In the genomic region with DNA sequence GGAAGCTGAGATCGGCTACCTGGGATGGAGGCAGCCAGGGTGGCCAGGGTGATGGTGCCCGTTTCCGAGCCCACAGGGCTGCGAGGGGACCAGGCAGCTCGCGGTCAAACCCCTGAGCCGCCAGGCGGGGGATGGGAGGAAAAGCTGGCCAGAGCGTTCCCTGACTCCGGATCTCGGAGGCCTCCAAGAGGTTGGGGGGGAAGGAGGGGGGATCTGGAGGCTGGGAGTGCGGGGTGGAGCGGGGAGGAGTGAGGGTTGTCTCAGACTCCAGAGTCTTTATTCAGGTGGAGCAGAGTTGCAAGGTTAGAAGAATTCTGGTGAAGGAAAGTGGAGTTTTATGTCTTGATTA, we compare ENCODE assay signal across 19 cellular contexts. TPM values are rescaled to one million over a fixed set of nuclear protein-coding genes. Genes with fewer than 3 reads are reported as not detected.
A peak's percentile ranks its signal among the peaks of the same experiment; 100 is the strongest.
DNase-seq lines count a peak whose midpoint lies in the region; ATAC-seq and TF ChIP-seq lines count a peak whose summit lies in the region.
"Had no signal": no experiment of that assay in that cellular context is flagged by ENCODE, and none has a peak within 500 bp of the region (broad histone marks: within the 10 kb centered on the region; RNA-seq: fewer than 3 reads in every experiment).

No MANE protein-coding gene starts in this region.

- no peaks in the 10 kb centered on the region for H3K36me3 Mint-ChIP-seq in neural crest cell (ENCODE audit: low read depth)

- DNase-seq in H7 (peak; percentile 87), astrocyte of the cerebellum (ENCODE audit: low read depth) (no peak), hepatocyte (ENCODE audit: low spot score) (peak; percentile 17), neural crest cell (ENCODE audit: low read depth, low spot score) (no peak), NCI-H510A (lab: John Stamatoyannopoulos, UW) (no peak), PC-3 (no peak), mesenteric fat pad (ENCODE audit: low spot score) (no peak)
- DNase-seq: activated CD4-positive, alpha-beta T cell treated with anti-CD3 and anti-CD28 coated beads for 4 hours; activated naive CD4-positive, alpha-beta T cell treated with anti-CD3 and anti-CD28 coated beads for 36 hours; effector CD4-positive, alpha-beta T cell; NCI-H1694 treated with DMSO at 0.1 percent for 48 hours; NCI-H510A treated with DMSO at 0.1 percent for 48 hours; right lobe of liver; stimulated activated CD4-positive, alpha-beta T cell treated with anti-CD3 and anti-CD28 coated beads, Interleukin-2, amount 100 ng/mL, for 48 hours had no signal

- peaks cover 65% of the 10 kb centered on the region for H3K27me3 ChIP-seq in H7 (ENCODE audit: control insufficient read depth, insufficient read depth, low read length)
- H3K27me3 ChIP-seq in hepatocyte, result peaks cover 67% of the 10 kb centered on the region
- H3K27me3 ChIP-seq in PC-3 (ENCODE audit: low read length), result peaks cover 50% of the 10 kb centered on the region

- no peak overlapping the region for H3K27ac Mint-ChIP-seq in neural crest cell (ENCODE audit: unreplicated experiment)
- H3K27ac Mint-ChIP-seq: activated naive CD4-positive, alpha-beta T cell treated with anti-CD3 and anti-CD28 coated beads for 36 hours had no signal

- no peak for ATAC-seq in HG02610 (IDR thresholded peaks at IDR 0.05; ENCODE audit: unreplicated experiment)
- ATAC-seq in PC-3, result no peak
- ATAC-seq: right lobe of liver had no signal

- peak overlapping the region; percentile 66 for H3K4me3 ChIP-seq in H7 (ENCODE audit: insufficient read depth, low read depth, low read length)
- peak overlapping the region; percentile 49 for H3K4me3 ChIP-seq in astrocyte of the cerebellum (ENCODE audit: low read depth, low read length)
- H3K4me3 ChIP-seq in hepatocyte, result no peak overlapping the region
- no peak overlapping the region for H3K4me3 ChIP-seq in PC-3 (ENCODE audit: low read length)
- H3K4me3 ChIP-seq: right lobe of liver had no signal

- H3K27ac ChIP-seq in hepatocyte (no peak overlapping the region), PC-3 (ENCODE audit: low read length) (no peak overlapping the region)
- H3K27ac ChIP-seq: neutrophil, right lobe of liver had no signal

- no peaks in the 10 kb centered on the region for H3F3A ChIP-seq in PC-3 (ENCODE audit: low read length, unreplicated experiment)

- in situ Hi-C loops in astrocyte of the cerebellum (cut with HindIII; ENCODE audit: low sequenced_read_pairs), result loop anchor here (25.0 kb wide), 1 partner anchor 127 kb away; no protein-coding TSS in a partner anchor

- intact Hi-C loops in PC-3 (cut with micrococcal nuclease), result no loop called here

- H3K36me3 ChIP-seq in H7 (replicated peaks; ENCODE audit: control insufficient read depth, insufficient read depth, low read length), result no peaks in the 10 kb centered on the region
- no peaks in the 10 kb centered on the region for H3K36me3 ChIP-seq in hepatocyte (replicated peaks; ENCODE audit: insufficient read depth, low read depth)
- no peaks in the 10 kb centered on the region for H3K36me3 ChIP-seq in PC-3 (ENCODE audit: low read depth, low read length)
- H3K36me3 ChIP-seq: neutrophil, right lobe of liver had no signal

- POLR2A ChIA-PET in PC-3 (lab: Charles Lee; ENCODE audit: unreplicated experiment), result no interaction called here

- H3K9me2 ChIP-seq in hepatocyte (replicated peaks; ENCODE audit: insufficient read depth), result no peaks in the 10 kb centered on the region
- H3K9me2 ChIP-seq in PC-3 (replicated peaks; ENCODE audit: low read length), result no peaks in the 10 kb centered on the region

- H3K4me2 ChIP-seq in hepatocyte, result peak overlapping the region; percentile 68
- H3K4me2 ChIP-seq in PC-3 (ENCODE audit: low read length), result no peak overlapping the region

- H3K9ac ChIP-seq in PC-3 (ENCODE audit: low read length), result no peak overlapping the region

- H3K9me3 ChIP-seq in hepatocyte (ENCODE audit: low read depth) (no peaks in the 10 kb centered on the region), PC-3 (ENCODE audit: low read length) (no peaks in the 10 kb centered on the region)
- H3K9me3 ChIP-seq: neutrophil, right lobe of liver had no signal

- TF ChIP-seq CTCF in astrocyte of the cerebellum (IDR thresholded peaks at IDR 0.05; ENCODE audit: low read depth, low read length, missing control alignments) (no peak), hepatocyte (IDR thresholded peaks at IDR 0.05; ENCODE audit: poor library complexity) (no peak), neural crest cell (conservative IDR thresholded peaks at IDR 0.05) (no peak), PC-3 (conservative IDR thresholded peaks at IDR 0.05; ENCODE audit: low read depth, low read length) (no peak)

- H3K27me3 Mint-ChIP-seq in neural crest cell (ENCODE audit: low read depth), result peaks cover 69% of the 10 kb centered on the region

- WGBS in hepatocyte (ENCODE audit: low lambda C conversion rate, missing lambda C conversion rate), result 2% methylated on average over 8 of the region's 13 CpGs

- CTCF ChIA-PET in PC-3 (lab: Charles Lee), result interaction anchor here (0.6 kb wide), 1 partner anchor 120 kb away, joined by 13 read pairs; no protein-coding TSS in a partner anchor

- BruUV-seq in PC-3 (replicated peaks; lab: Mats Ljungman, UMichigan), result no TSS peak

- peaks cover 27% of the 10 kb centered on the region for H3K4me1 Mint-ChIP-seq in neural crest cell

- no peaks in the 10 kb centered on the region for H3K79me2 ChIP-seq in hepatocyte
- H3K79me2 ChIP-seq in PC-3 (ENCODE audit: low read length), result no peaks in the 10 kb centered on the region

- H2AFZ ChIP-seq in hepatocyte (no peak overlapping the region), PC-3 (ENCODE audit: low read length) (no peak overlapping the region)

- H4K20me1 ChIP-seq in hepatocyte (ENCODE audit: insufficient read depth, poor library complexity, severe bottlenecking), result no peaks in the 10 kb centered on the region
- no peaks in the 10 kb centered on the region for H4K20me1 ChIP-seq in PC-3 (ENCODE audit: low read length)

- H3K4me3 Mint-ChIP-seq in neural crest cell, result peak overlapping the region; percentile 87
- H3K4me3 Mint-ChIP-seq: activated naive CD4-positive, alpha-beta T cell treated with anti-CD3 and anti-CD28 coated beads for 36 hours had no signal

- no peaks in the 10 kb centered on the region for H3K9me3 Mint-ChIP-seq in neural crest cell
- H3K9me3 Mint-ChIP-seq: activated naive CD4-positive, alpha-beta T cell treated with anti-CD3 and anti-CD28 coated beads for 36 hours had no signal

- H3K4me1 ChIP-seq in hepatocyte (ENCODE audit: insufficient read depth), result no peaks in the 10 kb centered on the region
- H3K4me1 ChIP-seq in PC-3 (ENCODE audit: insufficient read depth, low read length), result peaks cover 10% of the 10 kb centered on the region
- H3K4me1 ChIP-seq: right lobe of liver had no signal

RNA-seq across cellular contexts. Expression of gene CACNG7, which starts 1.1 kb away (rescaled TPM):
- 3.8 and 4.5 TPM in 2 replicates for total RNA-seq in H7 (2014; rRNA removed; shearing (Covaris generic))
- total RNA-seq in hepatocyte (0.90 and 1.4 TPM in 2 replicates), neural crest cell (25.3 and 26.4 TPM in 2 replicates), PC-3 (2014; rRNA removed) (not detected in 2 replicates), mesenteric fat pad (not detected)
- 0.12 and 0.31 TPM in 2 replicates for polyA plus RNA-seq in hepatocyte
- total RNA-seq: activated naive CD4-positive, alpha-beta T cell treated with anti-CD3 and anti-CD28 coated beads for 36 hours; lung microvascular endothelial cell; right lobe of liver; SK-MEL-5 had no signal

RNA-seq across cellular contexts. Expression of gene PRKCG, which starts 28.1 kb away (rescaled TPM):
- total RNA-seq in H7 (2014; rRNA removed; shearing (Covaris generic)), result 1.1 and 1.7 TPM in 2 replicates
- total RNA-seq in hepatocyte, result not detected in 2 replicates
- polyA plus RNA-seq in hepatocyte, result 0.18 and 0.68 TPM in 2 replicates
- 0.55 and 0.65 TPM in 2 replicates for total RNA-seq in neural crest cell
- total RNA-seq in PC-3 (2014; rRNA removed), result 1.5 TPM in 1 of 2 replicates, not detected in the other
- not detected for total RNA-seq in mesenteric fat pad
- total RNA-seq: activated naive CD4-positive, alpha-beta T cell treated with anti-CD3 and anti-CD28 coated beads for 36 hours; fibroblast of lung; lung microvascular endothelial cell; right lobe of liver; SK-MEL-5 had no signal
- polyA plus RNA-seq: fibroblast of lung had no signal

RNA-seq across cellular contexts. Expression of gene MYADM, which starts 42.5 kb away (rescaled TPM):
- 37.5 and 44.9 TPM in 2 replicates for total RNA-seq in H7 (2014; rRNA removed; shearing (Covaris generic))
- 30.6 and 42.1 TPM in 2 replicates for total RNA-seq in hepatocyte
- 211 and 213 TPM in 2 replicates for polyA plus RNA-seq in hepatocyte
- 15.0 and 19.1 TPM in 2 replicates for total RNA-seq in neural crest cell
- 58.9 and 63.5 TPM in 2 replicates for total RNA-seq in PC-3 (2014; rRNA removed)
- 270 TPM for total RNA-seq in mesenteric fat pad

RNA-seq across cellular contexts. Expression of gene CACNG8, which starts 52.6 kb away (rescaled TPM):
- total RNA-seq in H7 (2014; rRNA removed; shearing (Covaris generic)), result 0.07 and 0.59 TPM in 2 replicates
- total RNA-seq in hepatocyte, result 0.13 TPM in 1 of 2 replicates, not detected in the other
- 0.06 TPM in 1 of 2 replicates, not detected in the other for polyA plus RNA-seq in hepatocyte
- 0.23 and 0.33 TPM in 2 replicates for total RNA-seq in neural crest cell
- 0.15 and 0.23 TPM in 2 replicates for total RNA-seq in PC-3 (2014; rRNA removed)
- not detected for total RNA-seq in mesenteric fat pad
- total RNA-seq: activated naive CD4-positive, alpha-beta T cell treated with anti-CD3 and anti-CD28 coated beads for 36 hours; SK-MEL-5 had no signal

Comparison
In these comparisons a context has a peak if more than half of its experiments do, and no peak if none do; other contexts are left out.
1. DNase-seq: peak in H7 (single experiment) and hepatocyte (single experiment); none in astrocyte of the cerebellum (single experiment), neural crest cell (single experiment), NCI-H510A (single experiment), PC-3 (single experiment) and mesenteric fat pad (single experiment).
2. H3K4me3 ChIP-seq: peak in H7 (single experiment) and astrocyte of the cerebellum (single experiment); none in hepatocyte (single experiment) and PC-3 (single experiment).